ENCODE assay signal across 19 cellular contexts in the genomic region with DNA sequence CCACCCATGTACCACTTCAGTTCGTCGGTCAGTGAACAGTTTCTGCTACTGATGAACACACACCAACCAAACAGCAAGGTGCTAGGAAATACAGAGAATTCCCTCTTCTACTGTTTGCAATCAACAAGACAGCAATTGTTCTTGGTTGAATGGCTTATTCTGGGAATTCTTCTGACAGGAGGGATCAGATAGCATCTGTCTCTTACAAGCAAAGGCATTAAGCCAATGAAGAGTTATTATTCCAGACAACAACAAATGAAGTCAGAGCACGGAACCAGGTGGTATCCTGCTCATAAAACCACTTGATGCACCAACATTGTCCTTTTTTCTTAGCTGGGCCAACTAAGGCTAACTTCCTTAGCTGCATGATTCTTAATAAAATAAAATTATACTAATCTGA. TPM values are rescaled to one million over a fixed set of nuclear protein-coding genes. Genes with fewer than 3 reads are reported as not detected.
DNase-seq lines count a peak whose midpoint lies in the region; ATAC-seq and TF ChIP-seq lines count a peak whose summit lies in the region.
"Had no signal": no experiment of that assay in that cellular context is flagged by ENCODE, and none has a peak within 500 bp of the region (broad histone marks: within the 10 kb centered on the region; RNA-seq: fewer than 3 reads in every experiment).

No MANE protein-coding gene starts in this region.

- no peaks in the 10 kb centered on the region for H3K36me3 Mint-ChIP-seq in naive thymus-derived CD8-positive, alpha-beta T cell
- no peaks in the 10 kb centered on the region for H3K36me3 Mint-ChIP-seq in WTC11

- H3K27me3 ChIP-seq in heart left ventricle: no peaks in the 10 kb centered on the region
- no peaks in the 10 kb centered on the region for H3K27me3 ChIP-seq in right cardiac atrium (ENCODE audit: control insufficient read depth, insufficient read depth)
- no peaks in the 10 kb centered on the region for H3K27me3 ChIP-seq in dorsolateral prefrontal cortex
- H3K27me3 ChIP-seq: stomach had no signal

- no peaks in the 10 kb centered on the region for H3K27me3 Mint-ChIP-seq in naive thymus-derived CD8-positive, alpha-beta T cell
- H3K27me3 Mint-ChIP-seq in WTC11 (ENCODE audit: low read depth): no peaks in the 10 kb centered on the region
- H3K27me3 Mint-ChIP-seq: CD4-positive, alpha-beta T cell had no signal

- H3K27ac ChIP-seq in heart left ventricle: peak overlapping the region in 4 of 12 donors; percentile 6 to 42 (median 18)
- H3K27ac ChIP-seq in right cardiac atrium (ENCODE audit: low read length): no peak overlapping the region
- peak overlapping the region; percentile 3 to 96 (median 87) for H3K27ac ChIP-seq in dorsolateral prefrontal cortex
- H3K27ac ChIP-seq: coronary artery, stomach had no signal

- 59 to 77% (median 70%) methylated on average over 3 of the region's 3 CpGs for WGBS in heart left ventricle, 4 donors
- WGBS in right cardiac atrium: 74% methylated on average over 3 of the region's 3 CpGs

- H3K9me3 ChIP-seq in heart left ventricle (no peaks in the 10 kb centered on the region), right cardiac atrium (ENCODE audit: control insufficient read depth, low read length) (no peaks in the 10 kb centered on the region)
- H3K9me3 ChIP-seq: stomach had no signal

- no peaks in the 10 kb centered on the region for H3K9me3 Mint-ChIP-seq in naive thymus-derived CD8-positive, alpha-beta T cell
- no peaks in the 10 kb centered on the region for H3K9me3 Mint-ChIP-seq in WTC11
- H3K9me3 Mint-ChIP-seq: CD4-positive, alpha-beta T cell had no signal

- intact Hi-C loops in heart left ventricle (cut with DNase I): loop anchor here in 1 of 10 donors (10.0 kb wide), 1 partner anchor 148 kb away; no protein-coding TSS in a partner anchor
- intact Hi-C loops in right cardiac atrium (cut with DNase I): no loop called here
- intact Hi-C loops in dorsolateral prefrontal cortex (cut with DNase I): no loop called here

- no peaks in the 10 kb centered on the region for H3K36me3 ChIP-seq in heart left ventricle
- H3K36me3 ChIP-seq: stomach had no signal

- H3K4me1 Mint-ChIP-seq in naive thymus-derived CD8-positive, alpha-beta T cell: peaks cover 11 to 37% (median 22%) of the 10 kb centered on the region in 4 donors
- H3K4me1 Mint-ChIP-seq in WTC11: peaks cover 47% of the 10 kb centered on the region

- TF ChIP-seq POLR2A in heart left ventricle (IDR thresholded peaks at IDR 0.05): no peak

- TF ChIP-seq CTCF in heart left ventricle (IDR thresholded peaks at IDR 0.05): no peak
- TF ChIP-seq CTCF in dorsolateral prefrontal cortex (IDR thresholded peaks at IDR 0.05 in 54 of 56, conservative IDR thresholded peaks at IDR 0.05 in 2 of 56; ENCODE audit: low read depth in 1 of 56, partially characterized antibody in 56 of 56): no peak
- TF ChIP-seq CTCF in WTC11 (IDR thresholded peaks at IDR 0.05): no peak

- ATAC-seq in heart left ventricle (peak in 3 of 4 donors; percentile 27 to 57 (median 51)), right cardiac atrium (no peak), WTC11 (no peak)
- ATAC-seq in naive thymus-derived CD8-positive, alpha-beta T cell: no peak
- ATAC-seq: left colon had no signal

- POLR2A ChIA-PET in naive thymus-derived CD8-positive, alpha-beta T cell (lab: Charles Lee): no interaction called here
- POLR2A ChIA-PET in WTC11 (lab: Charles Lee): no interaction called here

- peaks cover 0 to 59% (median 26%) of the 10 kb centered on the region in 12 donors for H3K4me1 ChIP-seq in heart left ventricle
- H3K4me1 ChIP-seq in right cardiac atrium (ENCODE audit: control insufficient read depth, insufficient read depth, low read length): peaks cover 9% of the 10 kb centered on the region

- DNase-seq in heart left ventricle (no peak), right cardiac atrium (no peak), NCI-H2171 (lab: John Stamatoyannopoulos, UW) (peak; percentile 62), dorsolateral prefrontal cortex (no peak), putamen (ENCODE audit: low spot score) (peak; percentile 71), WTC11 (ENCODE audit: low spot score) (no peak), KG1 (lab: John Stamatoyannopoulos, UW) (no peak)
- no peak for DNase-seq in naive thymus-derived CD8-positive, alpha-beta T cell
- DNase-seq: activated CD4-positive, alpha-beta T cell treated with anti-CD3 and anti-CD28 coated beads, Interleukin-2, amount 50 U/mL, for 48 hours; activated naive CD4-positive, alpha-beta T cell treated with anti-CD3 and anti-CD28 coated beads, Interleukin-2, amount 50 U/mL, for 16 hours; activated T-cell treated with anti-CD3 and anti-CD28 coated beads, Interleukin-2, amount 50 U/mL, for 1 hour; CD4-positive, alpha-beta T cell; foreskin fibroblast; GOT3; left colon; NCI-H146; stimulated activated CD4-positive, alpha-beta T cell treated with anti-CD3 and anti-CD28 coated beads, Interleukin-1b, Interleukin-23, amount 100 ng/mL, for 48 hours; stomach had no signal

- CTCF ChIA-PET in WTC11 (lab: Charles Lee): no interaction called here

- no peak overlapping the region for H3K4me3 Mint-ChIP-seq in naive thymus-derived CD8-positive, alpha-beta T cell
- no peak overlapping the region for H3K4me3 Mint-ChIP-seq in WTC11
- H3K4me3 Mint-ChIP-seq: CD4-positive, alpha-beta T cell had no signal

- H3K4me3 ChIP-seq in heart left ventricle (no peak overlapping the region), right cardiac atrium (ENCODE audit: low read length) (no peak overlapping the region), dorsolateral prefrontal cortex (peak overlapping the region in 15 of 59 donors; percentile 3 to 45 (median 18))
- H3K4me3 ChIP-seq: coronary artery, stomach had no signal

- H3K27ac Mint-ChIP-seq in naive thymus-derived CD8-positive, alpha-beta T cell: no peak overlapping the region
- no peak overlapping the region for H3K27ac Mint-ChIP-seq in WTC11
- H3K27ac Mint-ChIP-seq: CD4-positive, alpha-beta T cell had no signal

TF ChIP-seq in WTC11, 78 proteins besides CTCF, POLR2A, EP300 and RAD21:
- TF ChIP-seq ZNF317 (CRISPR knock-in tag; IDR thresholded peaks at IDR 0.05; ENCODE audit: borderline replicate concordance, low read depth) (no peak), SP1 (CRISPR knock-in tag; conservative IDR thresholded peaks at IDR 0.05) (no peak), ZNF232 (CRISPR knock-in tag; IDR thresholded peaks at IDR 0.05) (no peak)
- TF ChIP-seq, protein P1, sequence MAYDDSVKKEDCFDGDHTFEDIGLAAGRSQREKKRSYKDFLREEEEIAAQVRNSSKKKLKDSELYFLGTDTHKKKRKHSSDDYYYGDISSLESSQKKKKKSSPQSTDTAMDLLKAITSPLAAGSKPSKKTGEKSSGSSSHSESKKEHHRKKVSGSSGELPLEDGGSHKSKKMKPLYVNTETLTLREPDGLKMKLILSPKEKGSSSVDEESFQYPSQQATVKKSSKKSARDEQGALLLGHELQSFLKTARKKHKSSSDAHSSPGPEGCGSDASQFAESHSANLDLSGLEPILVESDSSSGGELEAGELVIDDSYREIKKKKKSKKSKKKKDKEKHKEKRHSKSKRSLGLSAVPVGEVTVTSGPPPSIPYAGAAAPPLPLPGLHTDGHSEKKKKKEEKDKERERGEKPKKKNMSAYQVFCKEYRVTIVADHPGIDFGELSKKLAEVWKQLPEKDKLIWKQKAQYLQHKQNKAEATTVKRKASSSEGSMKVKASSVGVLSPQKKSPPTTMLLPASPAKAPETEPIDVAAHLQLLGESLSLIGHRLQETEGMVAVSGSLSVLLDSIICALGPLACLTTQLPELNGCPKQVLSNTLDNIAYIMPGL (CRISPR knock-in tag; IDR thresholded peaks at IDR 0.05): no peak
- TF ChIP-seq, protein P2, sequence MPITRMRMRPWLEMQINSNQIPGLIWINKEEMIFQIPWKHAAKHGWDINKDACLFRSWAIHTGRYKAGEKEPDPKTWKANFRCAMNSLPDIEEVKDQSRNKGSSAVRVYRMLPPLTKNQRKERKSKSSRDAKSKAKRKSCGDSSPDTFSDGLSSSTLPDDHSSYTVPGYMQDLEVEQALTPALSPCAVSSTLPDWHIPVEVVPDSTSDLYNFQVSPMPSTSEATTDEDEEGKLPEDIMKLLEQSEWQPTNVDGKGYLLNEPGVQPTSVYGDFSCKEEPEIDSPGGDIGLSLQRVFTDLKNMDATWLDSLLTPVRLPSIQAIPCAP (CRISPR knock-in tag; IDR thresholded peaks at IDR 0.05): no peak
- TF ChIP-seq, protein P3, sequence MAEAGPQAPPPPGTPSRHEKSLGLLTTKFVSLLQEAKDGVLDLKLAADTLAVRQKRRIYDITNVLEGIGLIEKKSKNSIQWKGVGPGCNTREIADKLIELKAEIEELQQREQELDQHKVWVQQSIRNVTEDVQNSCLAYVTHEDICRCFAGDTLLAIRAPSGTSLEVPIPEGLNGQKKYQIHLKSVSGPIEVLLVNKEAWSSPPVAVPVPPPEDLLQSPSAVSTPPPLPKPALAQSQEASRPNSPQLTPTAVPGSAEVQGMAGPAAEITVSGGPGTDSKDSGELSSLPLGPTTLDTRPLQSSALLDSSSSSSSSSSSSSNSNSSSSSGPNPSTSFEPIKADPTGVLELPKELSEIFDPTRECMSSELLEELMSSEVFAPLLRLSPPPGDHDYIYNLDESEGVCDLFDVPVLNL (CRISPR knock-in tag; IDR thresholded peaks at IDR 0.05; ENCODE audit: borderline replicate concordance, low read depth): no peak

RNA-seq across cellular contexts. Expression of a gene that starts 37.8 kb away (rescaled TPM):
- total RNA-seq in heart left ventricle (10 to 100 TPM; 27.8 to 50.8 (median 40.0) TPM), right cardiac atrium (10 to 100 TPM; 36.5 to 45.7 (median 44.0) TPM), dorsolateral prefrontal cortex (100 to 1,000 TPM in 114 of 120 experiments, 10 to 100 TPM in 6; 83.1 to 211 (median 136) TPM), WTC11 (2021) (39.9 to 44.8 TPM (median 41.3 TPM) in 3 replicates)
- polyA plus RNA-seq in heart left ventricle (10 to 100 TPM in 1 of 2 donors, 1 to 10 TPM in 1; 5.4 to 16.4 TPM), right cardiac atrium (9.6 TPM)
- total RNA-seq in naive thymus-derived CD8-positive, alpha-beta T cell: 1 to 10 TPM; 6.7 to 7.5 TPM
- polyA plus RNA-seq in naive thymus-derived CD8-positive, alpha-beta T cell: 1 to 10 TPM; 3.7 to 6.3 (median 6.1) TPM

Comparison
In these comparisons a context has a peak if more than half of its experiments do, and no peak if none do; other contexts are left out.
1. ATAC-seq: peak in heart left ventricle (3 of 4); none in right cardiac atrium (0 of 2), naive thymus-derived CD8-positive, alpha-beta T cell (0 of 2) and WTC11 (single experiment).
2. DNase-seq: peak in NCI-H2171 (single experiment) and putamen (single experiment); none in heart left ventricle (0 of 5), right cardiac atrium (0 of 3), dorsolateral prefrontal cortex (0 of 10), naive thymus-derived CD8-positive, alpha-beta T cell (0 of 10), WTC11 (single experiment) and KG1 (single experiment).